ENCODE assay signal across 11 cellular contexts in the genomic region with DNA sequence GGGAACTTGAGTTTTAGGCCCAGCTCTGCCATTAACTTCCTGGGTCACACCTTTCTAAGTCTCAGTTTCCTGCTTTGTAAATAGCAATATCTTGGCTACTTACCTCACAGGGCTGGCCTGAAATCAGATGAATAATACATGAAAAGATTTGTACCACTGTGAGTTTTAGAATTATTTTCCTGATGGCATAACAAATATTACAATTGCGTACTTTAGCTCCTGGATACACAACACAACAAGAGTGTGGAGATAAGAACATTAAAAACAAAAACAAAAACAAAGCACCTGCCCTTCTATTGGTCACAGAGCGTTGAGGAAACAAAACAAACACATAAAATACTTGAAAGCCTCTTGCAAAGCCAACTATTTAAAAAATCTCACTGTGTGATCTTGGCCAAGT. TPM values are rescaled to one million over a fixed set of nuclear protein-coding genes. Genes with fewer than 3 reads are reported as not detected.
DNase-seq lines count a peak whose midpoint lies in the region; ATAC-seq and TF ChIP-seq lines count a peak whose summit lies in the region.
"Had no signal": no experiment of that assay in that cellular context is flagged by ENCODE, and none has a peak within 500 bp of the region (broad histone marks: within the 10 kb centered on the region; RNA-seq: fewer than 3 reads in every experiment).

No MANE protein-coding gene starts in this region.

- POLR2A ChIA-PET in MCF 10A (lab: Yijun Ruan, JAX), result interaction anchor here (0.6 to 3.1 kb wide), 10 partner anchors 11 to 893 kb away, joined by 3 to 18 read pairs (median 4); a partner anchor contains a TSS

- H3K4me2 ChIP-seq in mammary epithelial cell (ENCODE audit: insufficient read depth, low read depth, low read length), result no peak overlapping the region

- H3K4me3 Mint-ChIP-seq in MCF 10A (ENCODE audit: unreplicated experiment) (peak overlapping the region; percentile 64), type B pancreatic cell (no peak overlapping the region)

- H3K4me3 ChIP-seq in mammary epithelial cell (replicated peaks in 1 of 3; ENCODE audit: insufficient read depth in 1 of 3, low read depth in 2 of 3, low read length in 3 of 3) (no peak overlapping the region), mucosa of rectum (ENCODE audit: low read length in 2 of 2) (no peak overlapping the region), WERI-Rb-1 (ENCODE audit: low read depth, low read length) (no peak overlapping the region), testis (no peak overlapping the region)
- H3K4me3 ChIP-seq: SK-N-MC had no signal

- H3K4me1 Mint-ChIP-seq in MCF 10A (ENCODE audit: insufficient read depth, unreplicated experiment) (peaks cover 77% of the 10 kb centered on the region), type B pancreatic cell (ENCODE audit: unreplicated experiment) (peaks cover 56% of the 10 kb centered on the region)

- no peak overlapping the region for H3K27ac ChIP-seq in mammary epithelial cell (ENCODE audit: insufficient read depth, low read depth, low read length)
- peak overlapping the region; percentile 9 to 28 for H3K27ac ChIP-seq in mucosa of rectum (ENCODE audit: low read depth in 2 of 2, low read length in 2 of 2)
- H3K27ac ChIP-seq in WERI-Rb-1, result no peak overlapping the region
- H3K27ac ChIP-seq in testis, result peak overlapping the region in 1 of 2 donors; percentile 33
- H3K27ac ChIP-seq: SK-N-MC had no signal

- H3K27me3 Mint-ChIP-seq in MCF 10A (ENCODE audit: insufficient read depth, unreplicated experiment) (no peaks in the 10 kb centered on the region), type B pancreatic cell (no peaks in the 10 kb centered on the region)

- 100% methylated on average over 2 of the region's 2 CpGs for WGBS in mammary epithelial cell (ENCODE audit: low coverage, missing lambda C conversion rate)
- WGBS in testis, 2 donors, result 80 to 85% methylated on average over 2 of the region's 2 CpGs

- CTCF ChIA-PET in MCF 10A (lab: Yijun Ruan, JAX) (interaction anchor here (0.7 to 19.9 kb wide), 5 partner anchors 15 to 124 kb away, joined by 3 to 622 read pairs (median 4); a partner anchor contains a TSS), mammary epithelial cell (lab: Charles Lee; ENCODE audit: low non-redundant PET) (no interaction called here)

- H3K9me3 Mint-ChIP-seq in MCF 10A (ENCODE audit: unreplicated experiment) (no peaks in the 10 kb centered on the region), type B pancreatic cell (no peaks in the 10 kb centered on the region)
- H3K9me3 Mint-ChIP-seq in activated naive CD4-positive, alpha-beta T cell treated with anti-CD3 and anti-CD28 coated beads, Interleukin-2, amount 50 U/mL, for 72 hours, result no peaks in the 10 kb centered on the region

- no peaks in the 10 kb centered on the region for H3K9me3 ChIP-seq in mammary epithelial cell (replicated peaks; ENCODE audit: insufficient read depth, low read length)
- H3K9me3 ChIP-seq in mucosa of rectum (ENCODE audit: control insufficient read depth in 2 of 2, low read length in 2 of 2), result no peaks in the 10 kb centered on the region
- no peaks in the 10 kb centered on the region for H3K9me3 ChIP-seq in WERI-Rb-1 (ENCODE audit: severe bottlenecking)
- H3K9me3 ChIP-seq in testis, result no peaks in the 10 kb centered on the region

- ATAC-seq in activated naive CD4-positive, alpha-beta T cell treated with anti-CD3 and anti-CD28 coated beads, Interleukin-2, amount 50 U/mL, for 72 hours, result no peak
- no peak for ATAC-seq in HG03565 (IDR thresholded peaks at IDR 0.05; ENCODE audit: unreplicated experiment)
- ATAC-seq: HepG2 had no signal

- no peak for TF ChIP-seq CTCF in MCF 10A (IDR thresholded peaks at IDR 0.05; ENCODE audit: unreplicated experiment)
- no peak for TF ChIP-seq CTCF in mammary epithelial cell (conservative IDR thresholded peaks at IDR 0.05 in 1 of 2, IDR thresholded peaks at IDR 0.05 in 1 of 2; ENCODE audit: extremely low read depth in 1 of 2, insufficient read depth in 1 of 2, low read depth in 1 of 2, low read length in 2 of 2)
- no peak for TF ChIP-seq CTCF in type B pancreatic cell (conservative IDR thresholded peaks at IDR 0.05)
- no peak for TF ChIP-seq CTCF in WERI-Rb-1 (IDR thresholded peaks at IDR 0.05; ENCODE audit: low read depth, low read length)
- TF ChIP-seq CTCF in testis (IDR thresholded peaks at IDR 0.05), result no peak

- peaks cover 54% of the 10 kb centered on the region for H3K4me1 ChIP-seq in mammary epithelial cell (ENCODE audit: insufficient read depth, low read length)
- H3K4me1 ChIP-seq in mucosa of rectum (ENCODE audit: control insufficient read depth in 2 of 2, insufficient read depth in 2 of 2, low read length in 2 of 2), result peaks cover 33 to 37% of the 10 kb centered on the region in 2 donors
- peaks cover 57% of the 10 kb centered on the region for H3K4me1 ChIP-seq in testis

- in situ Hi-C loops in mammary epithelial cell (cut with MboI; ENCODE audit: low sequenced_read_pairs in 2 of 2), result no loop called here

- H2AFZ ChIP-seq in mammary epithelial cell (ENCODE audit: low read depth, low read length), result no peak overlapping the region

- H3K36me3 ChIP-seq in mammary epithelial cell (ENCODE audit: insufficient read depth, low read length) (no peaks in the 10 kb centered on the region), mucosa of rectum (ENCODE audit: control insufficient read depth in 2 of 2, insufficient read depth in 2 of 2, low read length in 2 of 2) (no peaks in the 10 kb centered on the region), WERI-Rb-1 (no peaks in the 10 kb centered on the region), testis (ENCODE audit: low read depth, missing control alignments) (no peaks in the 10 kb centered on the region)

- H4K20me1 ChIP-seq in mammary epithelial cell (ENCODE audit: insufficient read depth, low read length), result no peaks in the 10 kb centered on the region

- peaks cover 12% of the 10 kb centered on the region for H3K79me2 ChIP-seq in mammary epithelial cell (ENCODE audit: insufficient read depth, low read length)

- BruUV-seq in MCF 10A (replicated peaks; lab: Mats Ljungman, UMichigan) (TSS peak; percentile 83), mammary epithelial cell (replicated peaks; lab: Mats Ljungman, UMichigan) (no TSS peak)

- intact Hi-C loops in MCF 10A (cut with micrococcal nuclease) (loop anchor here (10.0 kb wide), 1 partner anchor 740 kb away; no protein-coding TSS in a partner anchor), mammary epithelial cell (cut with micrococcal nuclease) (no loop called here), testis (cut with DNase I; ENCODE audit: low total_unique reads) (no loop called here)

- H3K27ac Mint-ChIP-seq in MCF 10A (ENCODE audit: low read depth, unreplicated experiment) (peak overlapping the region; percentile 99), type B pancreatic cell (peak overlapping the region; percentile 31)
- H3K27ac Mint-ChIP-seq in activated naive CD4-positive, alpha-beta T cell treated with anti-CD3 and anti-CD28 coated beads, Interleukin-2, amount 50 U/mL, for 72 hours, result peak overlapping the region; percentile 87 to 91

- no peak for TF ChIP-seq POLR2A in testis (IDR thresholded peaks at IDR 0.05)

- H3K36me3 Mint-ChIP-seq in MCF 10A (ENCODE audit: insufficient read depth, unreplicated experiment), result no peaks in the 10 kb centered on the region
- H3K36me3 Mint-ChIP-seq in activated naive CD4-positive, alpha-beta T cell treated with anti-CD3 and anti-CD28 coated beads, Interleukin-2, amount 50 U/mL, for 72 hours, result peaks cover 5 to 13% of the 10 kb centered on the region in 2 donors
- H3K36me3 Mint-ChIP-seq in type B pancreatic cell, result no peaks in the 10 kb centered on the region

- H3K27me3 ChIP-seq in mammary epithelial cell (ENCODE audit: insufficient read depth, low read length) (no peaks in the 10 kb centered on the region), mucosa of rectum (ENCODE audit: control insufficient read depth in 2 of 2, insufficient read depth in 2 of 2, low read length in 2 of 2) (no peaks in the 10 kb centered on the region), WERI-Rb-1 (ENCODE audit: insufficient read depth, low read depth, severe bottlenecking) (no peaks in the 10 kb centered on the region), testis (no peaks in the 10 kb centered on the region)

- H3K9ac ChIP-seq in mammary epithelial cell (ENCODE audit: insufficient read depth, low read length), result no peak overlapping the region
- H3K9ac ChIP-seq in mucosa of rectum (ENCODE audit: low read depth in 1 of 2, low read length in 2 of 2), result no peak overlapping the region

- no peak for DNase-seq in MCF 10A (ENCODE audit: unreplicated experiment)
- DNase-seq in mammary epithelial cell, result no peak
- DNase-seq in activated naive CD4-positive, alpha-beta T cell treated with anti-CD3 and anti-CD28 coated beads, Interleukin-2, amount 50 U/mL, for 72 hours (ENCODE audit: low spot score in 2 of 2), result no peak
- no peak for DNase-seq in type B pancreatic cell (ENCODE audit: extremely low spot score, unreplicated experiment)
- DNase-seq in WERI-Rb-1, result no peak
- no peak for DNase-seq in testis
- DNase-seq: stimulated activated CD4-positive, alpha-beta T cell treated with anti-CD3 and anti-CD28 coated beads, Interleukin-4, amount 100 ng/mL, for 24 hours had no signal

- dilution Hi-C loops in mammary epithelial cell (cut with HindIII; ENCODE audit: low sequenced_read_pairs), result no loop called here

RNA-seq across cellular contexts. Expression of a gene that starts 4.9 kb away (rescaled TPM):
- total RNA-seq in MCF 10A (2022) (65.0 and 80.1 TPM in 2 replicates), mammary epithelial cell (10 to 100 TPM; 17.7 to 72.1 TPM), type B pancreatic cell (ENCODE audit: low replicate concordance) (71.5 and 76.1 TPM in 2 replicates), testis (10 to 100 TPM; 39.9 to 70.0 TPM)
- polyA plus RNA-seq in mammary epithelial cell (30.5 TPM), testis (ENCODE audit: insufficient read depth, low read depth, low replicate concordance) (28.2 TPM)
- polyA minus RNA-seq in mammary epithelial cell, result 96.1 TPM
- total RNA-seq in activated naive CD4-positive, alpha-beta T cell treated with anti-CD3 and anti-CD28 coated beads, Interleukin-2, amount 50 U/mL, for 72 hours, result 100 to 1,000 TPM; 285 to 334 TPM

RNA-seq across cellular contexts. Expression of a gene that starts 51.6 kb away (rescaled TPM):
- 19.4 and 20.2 TPM in 2 replicates for total RNA-seq in MCF 10A (2022)
- 10 to 100 TPM; 22.0 to 29.3 TPM for total RNA-seq in mammary epithelial cell
- 11.8 TPM for polyA plus RNA-seq in mammary epithelial cell
- polyA minus RNA-seq in mammary epithelial cell, result 22.0 TPM
- 1 to 10 TPM; 5.2 to 7.4 TPM for total RNA-seq in activated naive CD4-positive, alpha-beta T cell treated with anti-CD3 and anti-CD28 coated beads, Interleukin-2, amount 50 U/mL, for 72 hours
- total RNA-seq in type B pancreatic cell (ENCODE audit: low replicate concordance), result 19.7 and 37.4 TPM in 2 replicates
- total RNA-seq in testis, result 10 to 100 TPM; 25.5 to 32.0 TPM
- polyA plus RNA-seq in testis (ENCODE audit: insufficient read depth, low read depth, low replicate concordance), result 21.0 TPM

Comparison
In these comparisons a context has a peak if more than half of its experiments do, and no peak if none do; other contexts are left out.
1. H3K27ac Mint-ChIP-seq: peak in every context shown above with its lines; median percentile 99 in MCF 10A; 89 in activated naive CD4-positive, alpha-beta T cell treated with anti-CD3 and anti-CD28 coated beads, Interleukin-2, amount 50 U/mL, for 72 hours; 31 in type B pancreatic cell.
2. H3K27ac ChIP-seq: peak in mucosa of rectum (2 of 2); none in mammary epithelial cell (single experiment) and WERI-Rb-1 (single experiment).